In the genomic region with DNA sequence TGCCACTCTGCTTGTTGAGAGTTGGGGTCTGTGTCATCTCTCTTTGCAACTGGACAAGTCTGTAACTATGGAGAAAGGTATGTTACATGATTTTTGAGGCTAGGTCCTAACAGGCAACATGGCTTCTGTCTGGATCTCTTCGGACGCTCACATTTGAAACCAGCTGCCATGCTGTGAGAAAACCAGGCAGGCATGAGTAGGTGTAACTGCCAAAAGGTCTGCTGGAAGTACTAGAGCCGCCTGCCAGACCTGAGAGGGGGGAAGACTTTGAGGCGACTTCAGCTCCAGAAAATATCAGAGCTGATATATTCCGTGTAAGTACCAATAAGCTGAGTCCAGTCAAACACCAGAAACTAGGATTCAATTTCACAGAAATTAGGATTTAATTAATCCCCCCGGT, we compare ENCODE assay signal across 7 cellular contexts.
"Had no signal": no experiment of that assay in that cellular context is flagged by ENCODE, and none has a peak within 500 bp of the region (broad histone marks: within the 10 kb centered on the region; RNA-seq: fewer than 3 reads in every experiment).

No MANE protein-coding gene starts in this region.

- H3K4me1 Mint-ChIP-seq: IgD-negative memory B cell had no signal

- DNase-seq: IMR-90, KBM-7, KG1 had no signal

- H3K27ac ChIP-seq: HL-60 had no signal

- H3K27me3 Mint-ChIP-seq: IgD-negative memory B cell had no signal

- H3K4me3 Mint-ChIP-seq: IgD-negative memory B cell had no signal

- H3K27ac Mint-ChIP-seq: IgD-negative memory B cell had no signal

- H3K36me3 Mint-ChIP-seq: IgD-negative memory B cell had no signal

- ATAC-seq: HepG2, K562 had no signal

- H3K4me3 ChIP-seq: K562 had no signal
